Comparison of ENCODE assay signal across 1 cellular context in the genomic region with DNA sequence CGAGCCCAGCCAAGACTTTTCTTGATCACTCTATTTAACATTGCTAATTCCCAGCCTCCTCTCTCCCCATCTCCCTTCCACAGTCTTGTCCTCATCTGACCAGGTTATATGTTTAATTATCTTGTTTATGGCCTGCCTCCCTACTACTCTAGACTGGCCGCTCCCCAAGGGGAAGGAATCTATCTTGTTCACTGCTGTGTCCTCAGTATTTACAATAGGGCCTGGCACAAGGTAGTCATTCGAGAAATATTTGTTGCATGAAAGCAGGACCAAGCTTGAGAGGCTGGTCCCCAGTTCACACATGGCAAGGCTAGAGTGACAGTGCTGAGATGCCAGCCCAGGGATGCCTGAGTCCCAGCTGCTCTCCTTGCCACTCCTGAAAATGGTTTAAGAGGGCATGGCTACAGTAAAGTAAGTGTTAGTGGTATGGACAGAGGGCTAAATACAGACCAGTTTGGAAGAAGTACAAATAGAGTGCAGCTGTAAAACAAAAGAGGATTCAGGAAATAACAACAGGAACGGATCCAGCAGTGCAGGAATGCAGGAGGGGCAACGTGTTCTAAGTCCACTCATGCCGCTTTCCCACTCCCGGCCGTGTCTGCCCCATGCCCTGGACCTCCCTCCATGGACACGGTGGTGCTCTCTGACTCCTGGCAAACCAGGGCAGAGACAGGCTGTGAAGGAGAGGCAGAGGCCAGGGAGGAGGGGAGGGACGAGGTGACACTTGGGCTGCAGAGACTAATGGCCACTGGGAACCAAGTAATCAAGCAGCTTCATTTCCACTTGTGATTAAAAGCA.
TF ChIP-seq lines count a peak whose summit lies in the region.

No MANE protein-coding gene starts in this region.

TF ChIP-seq in IMR-90, 13 proteins besides CTCF, POLR2A, EP300 and RAD21 (continued from another document):
- TF ChIP-seq, protein P1, sequence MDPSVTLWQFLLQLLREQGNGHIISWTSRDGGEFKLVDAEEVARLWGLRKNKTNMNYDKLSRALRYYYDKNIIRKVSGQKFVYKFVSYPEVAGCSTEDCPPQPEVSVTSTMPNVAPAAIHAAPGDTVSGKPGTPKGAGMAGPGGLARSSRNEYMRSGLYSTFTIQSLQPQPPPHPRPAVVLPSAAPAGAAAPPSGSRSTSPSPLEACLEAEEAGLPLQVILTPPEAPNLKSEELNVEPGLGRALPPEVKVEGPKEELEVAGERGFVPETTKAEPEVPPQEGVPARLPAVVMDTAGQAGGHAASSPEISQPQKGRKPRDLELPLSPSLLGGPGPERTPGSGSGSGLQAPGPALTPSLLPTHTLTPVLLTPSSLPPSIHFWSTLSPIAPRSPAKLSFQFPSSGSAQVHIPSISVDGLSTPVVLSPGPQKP (IDR thresholded peaks at IDR 0.05; ENCODE audit: borderline replicate concordance, low read depth, low read length): no peak
- no peak for TF ChIP-seq RCOR1 (IDR thresholded peaks at IDR 0.05; ENCODE audit: insufficient replicate concordance, low read length)
- no peak for TF ChIP-seq RFX5 (IDR thresholded peaks at IDR 0.05; ENCODE audit: low read depth, low read length)
- no peak for TF ChIP-seq BHLHE40 (IDR thresholded peaks at IDR 0.05; ENCODE audit: low read depth, low read length)
- no peak for TF ChIP-seq NFE2L2 (IDR thresholded peaks at IDR 0.05; ENCODE audit: low read depth, low read length)
- no peak for TF ChIP-seq CHD1 (IDR thresholded peaks at IDR 0.05; ENCODE audit: low read depth, low read length)
- TF ChIP-seq, protein P2, sequence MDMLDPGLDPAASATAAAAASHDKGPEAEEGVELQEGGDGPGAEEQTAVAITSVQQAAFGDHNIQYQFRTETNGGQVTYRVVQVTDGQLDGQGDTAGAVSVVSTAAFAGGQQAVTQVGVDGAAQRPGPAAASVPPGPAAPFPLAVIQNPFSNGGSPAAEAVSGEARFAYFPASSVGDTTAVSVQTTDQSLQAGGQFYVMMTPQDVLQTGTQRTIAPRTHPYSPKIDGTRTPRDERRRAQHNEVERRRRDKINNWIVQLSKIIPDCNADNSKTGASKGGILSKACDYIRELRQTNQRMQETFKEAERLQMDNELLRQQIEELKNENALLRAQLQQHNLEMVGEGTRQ (IDR thresholded peaks at IDR 0.05; ENCODE audit: low read depth, low read length): no peak
- TF ChIP-seq CEBPB (IDR thresholded peaks at IDR 0.05; ENCODE audit: low read depth, low read length): no peak
- TF ChIP-seq FOS (IDR thresholded peaks at IDR 0.05; ENCODE audit: low read depth, low read length): no peak
